Comparison of ENCODE assay signal across 17 cellular contexts in the genomic region with DNA sequence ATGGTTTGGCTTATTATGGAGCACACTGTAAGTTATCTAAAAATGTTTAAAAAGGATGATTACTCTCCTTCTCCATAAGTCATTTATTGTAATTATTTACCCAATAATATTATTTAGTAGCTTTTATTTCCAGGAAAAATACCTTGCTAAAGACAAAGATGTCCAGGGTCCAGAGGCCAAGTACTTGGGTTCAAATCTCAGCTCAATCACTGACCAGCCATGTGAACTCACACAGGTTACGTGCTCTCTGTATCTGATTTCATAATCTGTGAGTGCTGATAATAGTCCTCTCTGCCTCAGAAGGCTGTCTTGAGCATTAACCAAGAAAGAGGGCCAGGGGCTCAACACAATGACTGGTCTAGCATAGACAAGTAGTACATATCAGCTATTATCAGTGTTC. TPM values are rescaled to one million over a fixed set of nuclear protein-coding genes. Genes with fewer than 3 reads are reported as not detected.
"Had no signal": no experiment of that assay in that cellular context is flagged by ENCODE, and none has a peak within 500 bp of the region (broad histone marks: within the 10 kb centered on the region; RNA-seq: fewer than 3 reads in every experiment).

No MANE protein-coding gene starts in this region.

- H3K27ac Mint-ChIP-seq: naive thymus-derived CD8-positive, alpha-beta T cell had no signal

- DNase-seq: effector memory CD4-positive, alpha-beta T cell; gastrocnemius medialis; left ventricle myocardium inferior; mesendoderm; naive thymus-derived CD8-positive, alpha-beta T cell; nucleus accumbens; ovary; small intestine; stimulated activated CD4-positive, alpha-beta T cell treated with anti-CD3 and anti-CD28 coated beads, Interleukin-12 subunit alpha, Interleukin-12 subunit beta, amount 100 ng/mL, for 4 hours; stimulated activated naive CD4-positive, alpha-beta T cell; stomach had no signal

- H3K4me3 Mint-ChIP-seq: naive thymus-derived CD8-positive, alpha-beta T cell had no signal

- H3K36me3 ChIP-seq: esophagus muscularis mucosa, gastrocnemius medialis, left ventricle myocardium inferior, ovary, right atrium auricular region had no signal

- H3K27ac ChIP-seq: gastrocnemius medialis, left ventricle myocardium inferior, ovary, right atrium auricular region had no signal

- H3K4me1 ChIP-seq: gastrocnemius medialis, left ventricle myocardium inferior, right atrium auricular region had no signal

- H3K9me3 ChIP-seq: esophagus muscularis mucosa, gastrocnemius medialis, left ventricle myocardium inferior, ovary, right atrium auricular region, stomach had no signal

- H3K27me3 ChIP-seq: esophagus muscularis mucosa, gastrocnemius medialis, ovary, right atrium auricular region, stomach had no signal

- FAIRE-seq: endometrium, keratinocyte, small intestine had no signal

- H3K4me3 ChIP-seq: esophagus muscularis mucosa, gastrocnemius medialis, left ventricle myocardium inferior, lung, ovary, right atrium auricular region, stomach had no signal

- H3K36me3 Mint-ChIP-seq: naive thymus-derived CD8-positive, alpha-beta T cell had no signal

- H3K4me1 Mint-ChIP-seq: naive thymus-derived CD8-positive, alpha-beta T cell had no signal

- H3K9me3 Mint-ChIP-seq: naive thymus-derived CD8-positive, alpha-beta T cell had no signal

RNA-seq across cellular contexts. Expression of a gene that starts 27.0 kb away (rescaled TPM):
- polyA plus RNA-seq: neural cell had no signal
